Comparison of ENCODE assay signal across 8 cellular contexts in the genomic region with DNA sequence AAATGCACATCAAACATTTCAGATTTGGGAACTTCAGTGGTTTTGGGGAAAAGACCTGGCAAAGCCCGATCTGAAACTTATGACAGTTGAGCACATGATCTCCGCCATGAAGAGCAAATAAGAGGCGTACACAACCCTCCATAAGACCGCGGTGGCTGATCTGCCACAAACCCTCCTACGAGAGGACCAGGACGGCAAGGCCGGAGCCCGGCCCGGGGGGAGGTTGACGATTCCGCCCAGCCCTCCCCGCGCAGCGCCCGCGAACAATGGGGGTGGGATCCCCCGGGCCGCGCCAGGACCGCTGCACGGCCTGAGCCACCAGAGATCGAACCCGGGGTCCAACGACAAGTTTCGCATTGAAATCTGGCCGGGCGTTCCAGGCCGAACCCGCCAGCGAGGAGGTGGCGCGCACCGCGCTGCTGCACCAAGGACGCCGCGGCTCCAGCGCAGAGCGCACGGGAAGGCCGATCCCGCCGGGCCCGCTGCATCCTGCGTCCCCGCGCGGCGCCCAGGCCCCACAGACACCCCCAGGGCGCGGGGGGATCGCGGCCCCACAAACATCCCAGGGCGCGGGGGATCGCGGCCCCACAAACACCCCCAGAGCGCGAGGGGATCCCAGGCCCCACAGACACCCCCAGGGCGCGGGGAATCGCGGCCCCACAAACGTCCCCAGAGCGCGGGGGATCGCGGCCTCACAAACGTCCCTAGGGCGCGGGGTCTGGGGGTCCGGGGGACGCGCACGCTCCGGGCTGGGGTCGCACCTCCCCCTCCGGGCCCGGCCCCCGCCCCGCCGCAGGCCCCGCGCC. TPM values are rescaled to one million over a fixed set of nuclear protein-coding genes. Genes with fewer than 3 reads are reported as not detected.
DNase-seq lines count a peak whose midpoint lies in the region; ATAC-seq lines count a peak whose summit lies in the region.

No MANE protein-coding gene starts in this region.

- H3K27me3 ChIP-seq in esophagus (ENCODE audit: control insufficient read depth in 1 of 2, insufficient read depth in 2 of 2, low read length in 2 of 2) (no peaks in the 10 kb centered on the region), muscle layer of duodenum (ENCODE audit: low read depth, low read length) (no peaks in the 10 kb centered on the region)

- no peaks in the 10 kb centered on the region for H3K36me3 ChIP-seq in esophagus (ENCODE audit: control insufficient read depth in 2 of 2, insufficient read depth in 2 of 2, low read length in 1 of 2)
- H3K36me3 ChIP-seq in muscle layer of duodenum (ENCODE audit: control insufficient read depth in 1 of 2, insufficient read depth in 2 of 2, low read length in 2 of 2) = no peaks in the 10 kb centered on the region

- H3K4me3 ChIP-seq in esophagus (ENCODE audit: low read depth in 1 of 2, low read length in 2 of 2) (peak overlapping the region; percentile 62 to 70), muscle layer of duodenum (ENCODE audit: low read depth in 1 of 2, low read length in 2 of 2) (peak overlapping the region; percentile 66 to 78)

- ATAC-seq in HG03025 (IDR thresholded peaks at IDR 0.05; ENCODE audit: low FRiP score, unreplicated experiment) (no peak), GM19351 (IDR thresholded peaks at IDR 0.05; ENCODE audit: unreplicated experiment) (no peak), GM21360 (IDR thresholded peaks at IDR 0.05; ENCODE audit: unreplicated experiment) (no peak)

- H3K4me1 ChIP-seq in esophagus (ENCODE audit: control insufficient read depth in 2 of 2, insufficient read depth in 2 of 2, low read length in 1 of 2) (peaks cover 3 to 4% of the 10 kb centered on the region in 2 donors), muscle layer of duodenum (ENCODE audit: control insufficient read depth in 1 of 2, insufficient read depth in 2 of 2, low read length in 2 of 2) (peaks cover 5 to 23% of the 10 kb centered on the region in 2 donors)

- WGBS in esophagus, 2 donors = 3% methylated on average over 71 to 85 of the region's 85 CpGs

- peak; percentile 22 for DNase-seq in COR-L47 (lab: John Stamatoyannopoulos, UW)
- peak; percentile 34 for DNase-seq in NCI-H510A treated with DMSO at 0.1 percent for 48 hours (lab: John Stamatoyannopoulos, UW)
- no peak for DNase-seq in NK-92 (lab: John Stamatoyannopoulos, UW; ENCODE audit: unreplicated experiment)

- H3K27ac ChIP-seq in esophagus (ENCODE audit: low read depth in 2 of 2, low read length in 1 of 2) (peak overlapping the region; percentile 29 to 85), muscle layer of duodenum (ENCODE audit: low read length) (peak overlapping the region; percentile 56)

- H3K9me3 ChIP-seq in esophagus (ENCODE audit: control insufficient read depth in 2 of 2, insufficient read depth in 1 of 2, low read depth in 1 of 2, low read length in 1 of 2) = no peaks in the 10 kb centered on the region
- H3K9me3 ChIP-seq in muscle layer of duodenum (ENCODE audit: control insufficient read depth in 1 of 2, low read length in 2 of 2) = no peaks in the 10 kb centered on the region

RNA-seq across cellular contexts. Expression of a gene that starts 0.6 kb away (rescaled TPM):
- 1 to 10 TPM; 2.2 to 2.7 TPM for polyA plus RNA-seq in esophagus
